ENCODE assay signal across 13 cellular contexts in genomic region chr3:133591271-133591742, GRCh38. TPM values are rescaled to one million over a fixed set of nuclear protein-coding genes. Genes with fewer than 3 reads are reported as not detected.
DNase-seq lines count a peak whose midpoint lies in the region; TF ChIP-seq lines count a peak whose summit lies in the region.
"Had no signal": no experiment of that assay in that cellular context is flagged by ENCODE, and none has a peak within 500 bp of the region (broad histone marks: within the 10 kb centered on the region; RNA-seq: fewer than 3 reads in every experiment).

No MANE protein-coding gene starts in this region.

- no peak overlapping the region for H3K27ac ChIP-seq in breast epithelium
- H3K27ac ChIP-seq in SJSA1, result peak overlapping the region; percentile 74

- H3K4me1 ChIP-seq in breast epithelium, result no peaks in the 10 kb centered on the region
- peaks cover 45% of the 10 kb centered on the region for H3K4me1 ChIP-seq in SJSA1 (replicated peaks)

- peaks cover 48% of the 10 kb centered on the region for H3K36me3 Mint-ChIP-seq in MCF 10A (ENCODE audit: insufficient read depth, unreplicated experiment)
- H3K36me3 Mint-ChIP-seq in type B pancreatic cell, result peaks cover 25% of the 10 kb centered on the region

- POLR2A ChIA-PET in MCF 10A (lab: Yijun Ruan, JAX), result interaction anchor here (0.5 to 1.6 kb wide), 2 partner anchors 22 to 215 kb away, joined by 3 to 5 read pairs; no protein-coding TSS in a partner anchor

- H3K36me3 ChIP-seq in breast epithelium (no peaks in the 10 kb centered on the region), SJSA1 (peaks cover 41% of the 10 kb centered on the region)

- H3K9me3 ChIP-seq in breast epithelium (no peaks in the 10 kb centered on the region), SJSA1 (replicated peaks) (no peaks in the 10 kb centered on the region)

- H3K27ac Mint-ChIP-seq in MCF 10A (ENCODE audit: low read depth, unreplicated experiment), result peak overlapping the region; percentile 23
- H3K27ac Mint-ChIP-seq in type B pancreatic cell, result peak overlapping the region; percentile 8
- H3K27ac Mint-ChIP-seq: activated CD4-positive, alpha-beta memory T cell treated with anti-CD3 and anti-CD28 coated beads for 36 hours had no signal

- no peaks in the 10 kb centered on the region for H3K27me3 ChIP-seq in breast epithelium
- H3K27me3 ChIP-seq in SJSA1 (replicated peaks), result no peaks in the 10 kb centered on the region

- H3K4me1 Mint-ChIP-seq in MCF 10A (ENCODE audit: insufficient read depth, unreplicated experiment) (peaks cover 42% of the 10 kb centered on the region), type B pancreatic cell (ENCODE audit: unreplicated experiment) (no peaks in the 10 kb centered on the region)

- H3K27me3 Mint-ChIP-seq in MCF 10A (ENCODE audit: insufficient read depth, unreplicated experiment) (no peaks in the 10 kb centered on the region), type B pancreatic cell (no peaks in the 10 kb centered on the region)
- H3K27me3 Mint-ChIP-seq: activated CD4-positive, alpha-beta memory T cell treated with anti-CD3 and anti-CD28 coated beads for 36 hours had no signal

- BruUV-seq in MCF 10A (replicated peaks; lab: Mats Ljungman, UMichigan), result no TSS peak

- intact Hi-C loops in MCF 10A (cut with micrococcal nuclease) (no loop called here), breast epithelium (cut with DNase I; ENCODE audit: low total_unique reads) (no loop called here)

- no peak overlapping the region for H3K4me3 Mint-ChIP-seq in MCF 10A (ENCODE audit: unreplicated experiment)
- H3K4me3 Mint-ChIP-seq in type B pancreatic cell, result no peak overlapping the region
- H3K4me3 Mint-ChIP-seq: activated CD4-positive, alpha-beta memory T cell treated with anti-CD3 and anti-CD28 coated beads for 36 hours; immature natural killer cell had no signal

- TF ChIP-seq CTCF in MCF 10A (IDR thresholded peaks at IDR 0.05; ENCODE audit: unreplicated experiment) (no peak), breast epithelium (IDR thresholded peaks at IDR 0.05) (no peak), fibroblast of pulmonary artery (IDR thresholded peaks at IDR 0.05; ENCODE audit: low read length, missing control alignments) (no peak), type B pancreatic cell (conservative IDR thresholded peaks at IDR 0.05) (no peak)

- no peak overlapping the region for H3K4me3 ChIP-seq in breast epithelium
- no peak overlapping the region for H3K4me3 ChIP-seq in SJSA1
- no peak overlapping the region for H3K4me3 ChIP-seq in fibroblast of pulmonary artery (replicated peaks; ENCODE audit: low read depth, low read length)

- H3K9me3 Mint-ChIP-seq in MCF 10A (ENCODE audit: unreplicated experiment) (no peaks in the 10 kb centered on the region), type B pancreatic cell (no peaks in the 10 kb centered on the region)
- H3K9me3 Mint-ChIP-seq: activated CD4-positive, alpha-beta memory T cell treated with anti-CD3 and anti-CD28 coated beads for 36 hours; immature natural killer cell had no signal

- CTCF ChIA-PET in MCF 10A (lab: Yijun Ruan, JAX), result interaction anchor here (0.7 kb wide), 1 partner anchor 224 kb away, joined by 4 read pairs; no protein-coding TSS in a partner anchor

- no peak for TF ChIP-seq POLR2A in breast epithelium (IDR thresholded peaks at IDR 0.05)

- DNase-seq in MCF 10A (ENCODE audit: unreplicated experiment), result peak; percentile 54
- DNase-seq in breast epithelium (ENCODE audit: low spot score in 2 of 2), result no peak
- peak in 1 of 2 experiments; percentile 80 for DNase-seq in SJSA1 (ENCODE audit: low read depth in 1 of 2, low spot score in 2 of 2)
- DNase-seq in fibroblast of pulmonary artery (ENCODE audit: low read depth), result peak; percentile 75
- no peak for DNase-seq in type B pancreatic cell (ENCODE audit: extremely low spot score, unreplicated experiment)
- DNase-seq in SIG-M5 (lab: John Stamatoyannopoulos, UW), result no peak
- DNase-seq in D341Med (ENCODE audit: low spot score), result no peak
- no peak for DNase-seq in amygdala (lab: John Stamatoyannopoulos, UW)
- DNase-seq: activated CD4-positive, alpha-beta memory T cell treated with anti-CD3 and anti-CD28 coated beads for 36 hours; AML-193; immature natural killer cell; NCI-H524 treated with DMSO at 0.1 percent for 48 hours; stimulated activated naive CD4-positive, alpha-beta T cell treated with Interleukin-2 at 50 U/mL for 16 hours had no signal

RNA-seq across cellular contexts. Expression of gene CDV3, which starts 17.8 kb away (rescaled TPM):
- total RNA-seq in MCF 10A (2022), result 278 and 309 TPM in 2 replicates
- total RNA-seq in breast epithelium, result 100 to 1,000 TPM; 119 to 188 (median 141) TPM
- 119 and 134 TPM in 2 replicates for total RNA-seq in SJSA1 (2014; rRNA removed; shearing (Covaris generic))
- 153 and 162 TPM in 2 replicates for total RNA-seq in type B pancreatic cell (ENCODE audit: low replicate concordance)

Comparison
In these comparisons a context has a peak if more than half of its experiments do, and no peak if none do; other contexts are left out.
1. DNase-seq: peak in MCF 10A (single experiment) and fibroblast of pulmonary artery (single experiment); none in breast epithelium (0 of 2), type B pancreatic cell (single experiment), SIG-M5 (single experiment), D341Med (single experiment) and amygdala (0 of 56).